Comparison of ENCODE assay signal across 12 cellular contexts in genomic region chr1:179831852-179832699, GRCh38. TPM values are rescaled to one million over a fixed set of nuclear protein-coding genes. Genes with fewer than 3 reads are reported as not detected.
DNase-seq lines count a peak whose midpoint lies in the region; ATAC-seq and TF ChIP-seq lines count a peak whose summit lies in the region.
"Had no signal": no experiment of that assay in that cellular context is flagged by ENCODE, and none has a peak within 500 bp of the region (broad histone marks: within the 10 kb centered on the region; RNA-seq: fewer than 3 reads in every experiment).

No MANE protein-coding gene starts in this region.

- WGBS in lung, 2 donors: 62 to 66% methylated on average over 9 of the region's 9 CpGs
- 61% methylated on average over 9 of the region's 9 CpGs for WGBS in suprapubic skin

- H4K20me1 ChIP-seq in KMS-11 (ENCODE audit: insufficient read depth) (no peaks in the 10 kb centered on the region), PC-3 (ENCODE audit: low read length) (no peaks in the 10 kb centered on the region)

- H3K9ac ChIP-seq in KMS-11: peak overlapping the region; percentile 46; the same call in 1 of the 2 replicates
- no peak overlapping the region for H3K9ac ChIP-seq in PC-3 (ENCODE audit: low read length)
- H3K9ac ChIP-seq: parathyroid adenoma had no signal

- peak overlapping the region; percentile 84 for H3K4me2 ChIP-seq in KMS-11
- no peak overlapping the region for H3K4me2 ChIP-seq in PC-3 (ENCODE audit: low read length)

- no peaks in the 10 kb centered on the region for H3K36me3 ChIP-seq in CD4-positive, alpha-beta memory T cell (ENCODE audit: insufficient read depth, low read length)
- H3K36me3 ChIP-seq in KMS-11 (ENCODE audit: insufficient read depth) (no peaks in the 10 kb centered on the region), lung (ENCODE audit: control insufficient read depth in 2 of 2, insufficient read depth in 2 of 2, low read length in 2 of 2) (peaks cover 0 to 1% of the 10 kb centered on the region in 2 donors), suprapubic skin (no peaks in the 10 kb centered on the region), PC-3 (ENCODE audit: low read depth, low read length) (no peaks in the 10 kb centered on the region)

- peak overlapping the region; percentile 52 for H2AFZ ChIP-seq in KMS-11 (ENCODE audit: low read depth)
- no peak overlapping the region for H2AFZ ChIP-seq in PC-3 (ENCODE audit: low read length)
- H2AFZ ChIP-seq: parathyroid adenoma had no signal

- peak overlapping the region in 1 of 2 donors; percentile 13 for H3K4me3 ChIP-seq in CD4-positive, alpha-beta memory T cell (ENCODE audit: low read length in 2 of 2)
- H3K4me3 ChIP-seq in KMS-11 (IDR thresholded peaks at IDR 0.05; ENCODE audit: insufficient read depth, low read depth, low read length): no peak overlapping the region
- H3K4me3 ChIP-seq in lung: no peak overlapping the region
- no peak overlapping the region for H3K4me3 ChIP-seq in suprapubic skin
- H3K4me3 ChIP-seq in PC-3 (ENCODE audit: low read length): no peak overlapping the region

- peak in 4 of 5 donors; percentile 53 to 66 (median 63) for DNase-seq in CD4-positive, alpha-beta memory T cell
- DNase-seq in activated naive CD4-positive, alpha-beta T cell treated with anti-CD3 and anti-CD28 coated beads, Interleukin-2, amount 50 U/mL, for 72 hours (ENCODE audit: low spot score in 2 of 2): no peak
- peak; percentile 22 for DNase-seq in lung (ENCODE audit: low spot score)
- no peak for DNase-seq in suprapubic skin (ENCODE audit: low spot score in 2 of 2)
- no peak for DNase-seq in PC-3
- DNase-seq: NCI-H1436 treated with DMSO at 0.1 percent for 48 hours; stimulated activated CD4-positive, alpha-beta T cell treated with anti-CD3 and anti-CD28 coated beads, Interleukin-4, amount 100 ng/mL, for 4 hours had no signal

- CTCF ChIA-PET in CD4-positive, alpha-beta memory T cell (lab: Charles Lee; ENCODE audit: partially characterized antibody): interaction anchor here (0.5 to 5.5 kb wide), 7 partner anchors 13 to 547 kb away, joined by 3 to 59 read pairs (median 4); no protein-coding TSS in a partner anchor
- CTCF ChIA-PET in PC-3 (lab: Charles Lee): no interaction called here

- intact Hi-C loops in CD4-positive, alpha-beta memory T cell (cut with micrococcal nuclease): loop anchor here (1.0 to 5.0 kb wide), 2 partner anchors 18 to 45 kb away; partner anchors contain the start of gene TOR1AIP2
- intact Hi-C loops in PC-3 (cut with micrococcal nuclease): no loop called here

- H3K9me2 ChIP-seq in PC-3 (replicated peaks; ENCODE audit: low read length): no peaks in the 10 kb centered on the region

- TF ChIP-seq CTCF in KMS-11 (conservative IDR thresholded peaks at IDR 0.05; ENCODE audit: low read depth, low read length) (no peak), lung (IDR thresholded peaks at IDR 0.05; ENCODE audit: control extremely low read depth, extremely low read depth) (no peak), suprapubic skin (IDR thresholded peaks at IDR 0.05) (no peak), PC-3 (conservative IDR thresholded peaks at IDR 0.05; ENCODE audit: low read depth, low read length) (no peak)

- POLR2A ChIA-PET in CD4-positive, alpha-beta memory T cell (lab: Charles Lee; ENCODE audit: partially characterized antibody): interaction anchor here (1.0 to 3.0 kb wide), 3 partner anchors 15 to 50 kb away, joined by 3 to 22 read pairs (median 12); partner anchors contain the start of gene TOR1AIP1
- POLR2A ChIA-PET in PC-3 (lab: Charles Lee; ENCODE audit: unreplicated experiment): no interaction called here

- H3K79me2 ChIP-seq in KMS-11 (ENCODE audit: insufficient read depth, low read depth) (no peaks in the 10 kb centered on the region), PC-3 (ENCODE audit: low read length) (no peaks in the 10 kb centered on the region)
- H3K79me2 ChIP-seq: parathyroid adenoma had no signal

- no peaks in the 10 kb centered on the region for H3K27me3 ChIP-seq in CD4-positive, alpha-beta memory T cell (ENCODE audit: insufficient read depth, low read length)
- H3K27me3 ChIP-seq in KMS-11 (ENCODE audit: insufficient read depth, low read depth) (no peaks in the 10 kb centered on the region), lung (ENCODE audit: control insufficient read depth, insufficient read depth) (no peaks in the 10 kb centered on the region), suprapubic skin (peaks cover 4% of the 10 kb centered on the region), PC-3 (ENCODE audit: low read length) (no peaks in the 10 kb centered on the region)

- H3K9me3 ChIP-seq in CD4-positive, alpha-beta memory T cell (ENCODE audit: control insufficient read depth in 1 of 2, low read length in 2 of 2): no peaks in the 10 kb centered on the region
- H3K9me3 ChIP-seq in lung (ENCODE audit: control insufficient read depth in 2 of 2, insufficient read depth in 1 of 2, low read length in 1 of 2) (no peaks in the 10 kb centered on the region), suprapubic skin (no peaks in the 10 kb centered on the region), PC-3 (ENCODE audit: low read length) (no peaks in the 10 kb centered on the region)

- H3F3A ChIP-seq in PC-3 (ENCODE audit: low read length, unreplicated experiment): no peaks in the 10 kb centered on the region

- peaks cover 4 to 5% of the 10 kb centered on the region in 2 donors for H3K36me3 Mint-ChIP-seq in CD4-positive, alpha-beta memory T cell
- H3K36me3 Mint-ChIP-seq in activated naive CD4-positive, alpha-beta T cell treated with anti-CD3 and anti-CD28 coated beads, Interleukin-2, amount 50 U/mL, for 72 hours: no peaks in the 10 kb centered on the region

- H3K4me1 ChIP-seq in CD4-positive, alpha-beta memory T cell (ENCODE audit: insufficient read depth, low read length): peaks cover 22% of the 10 kb centered on the region
- H3K4me1 ChIP-seq in KMS-11 (ENCODE audit: low read depth, poor library complexity, severe bottlenecking): peaks cover 71% of the 10 kb centered on the region
- H3K4me1 ChIP-seq in lung (ENCODE audit: control insufficient read depth in 2 of 2, insufficient read depth in 2 of 2, low read length in 2 of 2): peaks cover 0 to 2% of the 10 kb centered on the region in 2 donors
- no peaks in the 10 kb centered on the region for H3K4me1 ChIP-seq in suprapubic skin
- 0 out of 2 replicates have a peak, but pooled peaks cover 3% of the 10 kb centered on the region for H3K4me1 ChIP-seq in PC-3 (ENCODE audit: insufficient read depth, low read length)
- H3K4me1 ChIP-seq: parathyroid adenoma had no signal

- peak overlapping the region; percentile 29 for H3K27ac ChIP-seq in CD4-positive, alpha-beta memory T cell (ENCODE audit: low read depth, low read length)
- H3K27ac ChIP-seq in KMS-11: peak overlapping the region; percentile 83
- no peak overlapping the region for H3K27ac ChIP-seq in lung (ENCODE audit: low read depth in 1 of 2, low read length in 1 of 2)
- no peak overlapping the region for H3K27ac ChIP-seq in suprapubic skin
- H3K27ac ChIP-seq in PC-3 (ENCODE audit: low read length): no peak overlapping the region
- H3K27ac ChIP-seq: parathyroid adenoma had no signal

- TF ChIP-seq POLR2A in suprapubic skin (IDR thresholded peaks at IDR 0.05): no peak

- TF ChIP-seq EP300 in suprapubic skin (IDR thresholded peaks at IDR 0.05): no peak

- peaks cover 21 to 38% (median 25%) of the 10 kb centered on the region in 4 donors for H3K4me1 Mint-ChIP-seq in CD4-positive, alpha-beta memory T cell

- H3K27me3 Mint-ChIP-seq in CD4-positive, alpha-beta memory T cell: no peaks in the 10 kb centered on the region

- ATAC-seq in activated naive CD4-positive, alpha-beta T cell treated with anti-CD3 and anti-CD28 coated beads, Interleukin-2, amount 50 U/mL, for 72 hours: peak; percentile 79 to 88
- ATAC-seq in lung (ENCODE audit: insufficient read depth, low FRiP score): no peak
- no peak for ATAC-seq in HG03095 (IDR thresholded peaks at IDR 0.05; ENCODE audit: unreplicated experiment)
- no peak for ATAC-seq in HG03280 (IDR thresholded peaks at IDR 0.05; ENCODE audit: unreplicated experiment)
- no peak for ATAC-seq in PC-3

- BruUV-seq in PC-3 (replicated peaks; lab: Mats Ljungman, UMichigan): no TSS peak

- H3K4me3 Mint-ChIP-seq in CD4-positive, alpha-beta memory T cell: peak overlapping the region; percentile 50 to 81 (median 76)

- H3K27ac Mint-ChIP-seq in CD4-positive, alpha-beta memory T cell: peak overlapping the region; percentile 61 to 94 (median 87)
- H3K27ac Mint-ChIP-seq in activated naive CD4-positive, alpha-beta T cell treated with anti-CD3 and anti-CD28 coated beads, Interleukin-2, amount 50 U/mL, for 72 hours: peak overlapping the region; percentile 13 to 85
- H3K27ac Mint-ChIP-seq: activated T-helper 2 cell treated with anti-CD3 and anti-CD28 coated beads, Interferon-gamma antibody, Interleukin-2, Interleukin-4, amounts not matched to agents 10 μg/mL and 5 μg/mL and 100 μg/mL, durations not matched to agents 14 hours and 24 hours and 36 hours had no signal

- H3K9me3 Mint-ChIP-seq in CD4-positive, alpha-beta memory T cell: no peaks in the 10 kb centered on the region
- H3K9me3 Mint-ChIP-seq in activated naive CD4-positive, alpha-beta T cell treated with anti-CD3 and anti-CD28 coated beads, Interleukin-2, amount 50 U/mL, for 72 hours: no peaks in the 10 kb centered on the region
- H3K9me3 Mint-ChIP-seq: activated T-helper 2 cell treated with anti-CD3 and anti-CD28 coated beads, Interferon-gamma antibody, Interleukin-2, Interleukin-4, amounts not matched to agents 10 μg/mL and 5 μg/mL and 100 μg/mL, durations not matched to agents 14 hours and 24 hours and 36 hours had no signal

RNA-seq across cellular contexts. Expression of gene TOR1AIP2, which starts 45.5 kb away (rescaled TPM):
- total RNA-seq in CD4-positive, alpha-beta memory T cell: 10 to 100 TPM; 51.0 to 52.8 TPM
- 10 to 100 TPM in 1 of 2 donors, 1 to 10 TPM in 1; 7.2 to 13.0 TPM for polyA plus RNA-seq in CD4-positive, alpha-beta memory T cell
- 10 to 100 TPM; 39.6 to 46.7 TPM for total RNA-seq in activated naive CD4-positive, alpha-beta T cell treated with anti-CD3 and anti-CD28 coated beads, Interleukin-2, amount 50 U/mL, for 72 hours
- total RNA-seq in lung: 100 to 1,000 TPM in 1 of 2 donors, 10 to 100 TPM in 1; 82.5 to 118 TPM
- polyA plus RNA-seq in lung: 10 to 100 TPM; 10.1 to 20.6 TPM
- 10 to 100 TPM; 68.0 to 91.5 (median 78.3) TPM for total RNA-seq in suprapubic skin
- 28.9 and 29.6 TPM in 2 replicates for total RNA-seq in PC-3 (2014; rRNA removed)

RNA-seq across cellular contexts. Expression of gene TOR1AIP1, which starts 50.0 kb away (rescaled TPM):
- 10 to 100 TPM; 53.8 to 61.0 TPM for total RNA-seq in CD4-positive, alpha-beta memory T cell
- 10 to 100 TPM; 79.2 to 90.6 TPM for polyA plus RNA-seq in CD4-positive, alpha-beta memory T cell
- total RNA-seq in activated naive CD4-positive, alpha-beta T cell treated with anti-CD3 and anti-CD28 coated beads, Interleukin-2, amount 50 U/mL, for 72 hours: 10 to 100 TPM; 48.3 to 53.0 TPM
- total RNA-seq in lung (10 to 100 TPM; 35.7 to 94.7 TPM), suprapubic skin (10 to 100 TPM; 37.8 to 56.7 (median 47.9) TPM), PC-3 (2014; rRNA removed) (14.8 and 21.3 TPM in 2 replicates)
- polyA plus RNA-seq in lung: 10 to 100 TPM; 20.4 to 29.9 TPM

Comparison
In these comparisons a context has a peak if more than half of its experiments do, and no peak if none do; other contexts are left out.
1. DNase-seq: peak in CD4-positive, alpha-beta memory T cell (4 of 5) and lung (single experiment); none in activated naive CD4-positive, alpha-beta T cell treated with anti-CD3 and anti-CD28 coated beads, Interleukin-2, amount 50 U/mL, for 72 hours (0 of 2), suprapubic skin (0 of 2) and PC-3 (single experiment).
2. H3K27ac ChIP-seq: peak in CD4-positive, alpha-beta memory T cell (single experiment) and KMS-11 (single experiment); none in lung (0 of 2), suprapubic skin (single experiment) and PC-3 (single experiment).
3. ATAC-seq: peak in activated naive CD4-positive, alpha-beta T cell treated with anti-CD3 and anti-CD28 coated beads, Interleukin-2, amount 50 U/mL, for 72 hours (2 of 2); none in lung (single experiment), HG03095 (single experiment), HG03280 (single experiment) and PC-3 (single experiment).